ENCODE assay signal across 8 cellular contexts in genomic region chr11:46617451-46618314, GRCh38. TPM values are rescaled to one million over a fixed set of nuclear protein-coding genes. Genes with fewer than 3 reads are reported as not detected.
DNase-seq lines count a peak whose midpoint lies in the region; ATAC-seq lines count a peak whose summit lies in the region.

Gene ATG13, plus strand, starts transcription at chr11:46617553. Its CDS starts 26,739 bp downstream, at chr11:46644292.

- no peaks in the 10 kb centered on the region for H3K9me3 ChIP-seq in KOPT-K1 (ENCODE audit: insufficient read depth, low read length, poor library complexity, severe bottlenecking)

- in situ Hi-C loops in SK-MEL-5 (cut with HindIII; ENCODE audit: low pct_unique_long_range_greater_than_20kb, low sequenced_read_pairs), result no loop called here

- peak; percentile 51 for ATAC-seq in GM21786 (IDR thresholded peaks at IDR 0.05; ENCODE audit: unreplicated experiment)

- DNase-seq in EL (peak; percentile 74), SK-MEL-5 (ENCODE audit: low read depth, low spot score) (peak; percentile 77), germinal center (ENCODE audit: low spot score) (peak; percentile 86), nucleus accumbens (lab: John Stamatoyannopoulos, UW) (peak in 53 of 56 donors; percentile 35 to 88 (median 75)), superior temporal gyrus (ENCODE audit: extremely low spot score) (peak; percentile 83)
- peak; percentile 86 for DNase-seq in activated naive CD4-positive, alpha-beta T cell treated with Interleukin-2 at 50 U/mL for 16 hours

- H3K36me3 ChIP-seq in KOPT-K1 (ENCODE audit: insufficient read depth, low read length), result peaks cover 21% of the 10 kb centered on the region

- H3K27ac ChIP-seq in KOPT-K1 (ENCODE audit: low read depth, low read length, poor library complexity, severe bottlenecking), result peak within 1 kb of the TSS; percentile 94

RNA-seq across cellular contexts. Expression of gene ATG13, which starts in this region (rescaled TPM):
- total RNA-seq in SK-MEL-5 (2014; rRNA removed; shearing (Covaris generic)), result 101 and 112 TPM in 2 replicates
- 119 and 135 TPM in 2 replicates for polyA plus RNA-seq in SK-MEL-5 (2015; cell fraction: cytosol; rRNA removed)
- 91.3 and 104 TPM in 2 replicates for polyA plus RNA-seq in SK-MEL-5 (2015; cell fraction: nucleus; rRNA removed)

Comparison
In these comparisons a context has a peak if more than half of its experiments do, and no peak if none do; other contexts are left out.
1. Peak in every context shown above with its lines: DNase-seq, ATAC-seq and H3K27ac ChIP-seq.